Comparison of ENCODE assay signal across 8 cellular contexts in genomic region chr9:136686534-136686793, GRCh38. TPM values are rescaled to one million over a fixed set of nuclear protein-coding genes. Genes with fewer than 3 reads are reported as not detected.
DNase-seq lines count a peak whose midpoint lies in the region; ATAC-seq and TF ChIP-seq lines count a peak whose summit lies in the region.
"Had no signal": no experiment of that assay in that cellular context is flagged by ENCODE, and none has a peak within 500 bp of the region (broad histone marks: within the 10 kb centered on the region; RNA-seq: fewer than 3 reads in every experiment).

No MANE protein-coding gene starts in this region.

- DNase-seq in H9 = no peak
- DNase-seq in activated B cell treated with CpG ODN at 0.5 μM for 24 hours = no peak
- no peak for DNase-seq in iPS DF 6.9 (ENCODE audit: low read depth, low spot score)
- no peak for DNase-seq in stimulated activated naive B cell treated with anti-CD40 and anti-IgM and Interleukin-4, amounts not matched to agents 10 μg/mL and 1 μg/mL and 100 μg/mL, for 72 hours
- DNase-seq in activated CD4-positive, alpha-beta T cell treated with anti-CD3 and anti-CD28 coated beads, Interleukin-2, amount 50 U/mL, for 4 hours = no peak
- DNase-seq in NCI-H1105 (lab: John Stamatoyannopoulos, UW) = no peak

- no peak overlapping the region for H4K5ac ChIP-seq in H9 (ENCODE audit: insufficient read length, low read depth, low read length)

- ATAC-seq in activated B cell treated with CpG ODN at 0.5 μM for 24 hours (ENCODE audit: low read depth) (peak; percentile 2), HG03139 (IDR thresholded peaks at IDR 0.05; ENCODE audit: unreplicated experiment) (no peak)
- peak; percentile 7 to 12 for ATAC-seq in stimulated activated naive B cell treated with anti-CD40 and anti-IgM and Interleukin-4, amounts not matched to agents 10 μg/mL and 1 μg/mL and 100 μg/mL, for 72 hours (replicated peaks)

- H4K20me1 ChIP-seq in H9 (ENCODE audit: control insufficient read depth, insufficient read depth, insufficient read length) = no peaks in the 10 kb centered on the region

- H3K36me3 ChIP-seq in iPS DF 6.9 (ENCODE audit: control insufficient read depth, insufficient read depth, low read length) = no peaks in the 10 kb centered on the region; the same call in 1 of the 2 replicates

- H3K14ac ChIP-seq in H9 (ENCODE audit: insufficient read depth, low read length) = peak overlapping the region; percentile 52; the same call in 1 of the 2 replicates

- no peak overlapping the region for H4K8ac ChIP-seq in H9 (replicated peaks; ENCODE audit: insufficient read length, low read depth, low read length)

- CTCF ChIA-PET in activated B cell treated with CpG ODN at 0.5 μM for 24 hours (lab: Charles Lee) = no interaction called here

- intact Hi-C loops in activated B cell treated with CpG ODN at 0.5 μM for 24 hours (cut with micrococcal nuclease) = loop anchor here (2.0 to 5.0 kb wide), 4 partner anchors 14 to 204 kb away; partner anchors contain the start of gene SEC16A

- no CpG with 5 or more reads among the region's 20 CpGs for WGBS in H9 (ENCODE audit: extremely low coverage, insufficient read length, low lambda C conversion rate)
- WGBS in iPS DF 6.9 (ENCODE audit: insufficient coverage, insufficient read length) = no CpG with 5 or more reads among the region's 20 CpGs

- no peak overlapping the region for H3K23ac ChIP-seq in H9 (ENCODE audit: insufficient read length, low read depth, low read length)

- H3K4me1 Mint-ChIP-seq in H9 = peaks cover 4 to 22% of the 10 kb centered on the region in 2 experiments
- H3K4me1 Mint-ChIP-seq in activated B cell treated with CpG ODN at 0.5 μM for 24 hours = peaks cover 10% of the 10 kb centered on the region
- peaks cover 10 to 19% of the 10 kb centered on the region in 2 donors for H3K4me1 Mint-ChIP-seq in stimulated activated naive B cell treated with anti-CD40 and anti-IgM and Interleukin-4, amounts not matched to agents 10 μg/mL and 1 μg/mL and 100 μg/mL, for 72 hours

- no peak overlapping the region for H3T11ph ChIP-seq in H9 (ENCODE audit: low read length)

- no peak overlapping the region for H3K27ac Mint-ChIP-seq in H9
- no peak overlapping the region for H3K27ac Mint-ChIP-seq in activated B cell treated with CpG ODN at 0.5 μM for 24 hours
- no peak overlapping the region for H3K27ac Mint-ChIP-seq in stimulated activated naive B cell treated with anti-CD40 and anti-IgM and Interleukin-4, amounts not matched to agents 10 μg/mL and 1 μg/mL and 100 μg/mL, for 72 hours

- H3K23me2 ChIP-seq in H9 (ENCODE audit: insufficient read length, low read depth, low read length, poor library complexity, severe bottlenecking) = peaks cover 9% of the 10 kb centered on the region

- H3K4me3 Mint-ChIP-seq in H9 (peak overlapping the region; percentile 70 to 86), activated B cell treated with CpG ODN at 0.5 μM for 24 hours (peak overlapping the region; percentile 78)
- H3K4me3 Mint-ChIP-seq in stimulated activated naive B cell treated with anti-CD40 and anti-IgM and Interleukin-4, amounts not matched to agents 10 μg/mL and 1 μg/mL and 100 μg/mL, for 72 hours = peak overlapping the region; percentile 82 to 86

- no peak overlapping the region for H3K4ac ChIP-seq in H9 (ENCODE audit: low read depth, low read length)

- peaks cover 4% of the 10 kb centered on the region for H3K79me1 ChIP-seq in H9 (ENCODE audit: insufficient read depth, low read depth, low read length, poor library complexity, severe bottlenecking)

- no peaks in the 10 kb centered on the region for H3K9me3 ChIP-seq in H9 (ENCODE audit: control insufficient read depth, low read depth, low read length)
- no peaks in the 10 kb centered on the region for H3K9me3 ChIP-seq in iPS DF 6.9 (ENCODE audit: control insufficient read depth, insufficient read depth, low read length)

- no peak for TF ChIP-seq CTCF in H9 (conservative IDR thresholded peaks at IDR 0.05)
- TF ChIP-seq CTCF in activated B cell treated with CpG ODN at 0.5 μM for 24 hours (IDR thresholded peaks at IDR 0.05) = no peak

- no peak overlapping the region for H2AFZ ChIP-seq in H9 (ENCODE audit: low read length)

- no peak overlapping the region for H3K56ac ChIP-seq in H9 (ENCODE audit: insufficient read length, low read depth, low read length)

- no peak overlapping the region for H3K18ac ChIP-seq in H9 (ENCODE audit: insufficient read length, low read depth, low read length)

- H3K79me2 ChIP-seq in H9 (ENCODE audit: insufficient read depth, low read length) = no peaks in the 10 kb centered on the region; the same call in 1 of the 2 replicates

- POLR2A ChIA-PET in activated B cell treated with CpG ODN at 0.5 μM for 24 hours (lab: Charles Lee) = interaction anchor here (0.5 to 2.6 kb wide), 3 partner anchors 41 to 1061 kb away, joined by 3 to 20 read pairs (median 3); no protein-coding TSS in a partner anchor

- no peak overlapping the region for H4K91ac ChIP-seq in H9 (ENCODE audit: insufficient read length, low read depth, low read length)

- no peak overlapping the region for H2AK5ac ChIP-seq in H9 (ENCODE audit: insufficient read length, low read length)

- H2BK15ac ChIP-seq in H9 (ENCODE audit: low read depth, low read length) = no peak overlapping the region

- H3K36me3 Mint-ChIP-seq in H9 (ENCODE audit: insufficient read depth in 1 of 3, low read depth in 3 of 3) = no peaks in the 10 kb centered on the region
- H3K36me3 Mint-ChIP-seq in activated B cell treated with CpG ODN at 0.5 μM for 24 hours (ENCODE audit: low read depth) = no peaks in the 10 kb centered on the region
- no peaks in the 10 kb centered on the region for H3K36me3 Mint-ChIP-seq in stimulated activated naive B cell treated with anti-CD40 and anti-IgM and Interleukin-4, amounts not matched to agents 10 μg/mL and 1 μg/mL and 100 μg/mL, for 72 hours

- H2BK5ac ChIP-seq in H9 (ENCODE audit: insufficient read length, low read length) = no peak overlapping the region

- no peak overlapping the region for H2BK12ac ChIP-seq in H9 (ENCODE audit: insufficient read length, low read depth, low read length)

- H3K9me3 Mint-ChIP-seq in H9 = no peaks in the 10 kb centered on the region
- no peaks in the 10 kb centered on the region for H3K9me3 Mint-ChIP-seq in activated B cell treated with CpG ODN at 0.5 μM for 24 hours
- H3K9me3 Mint-ChIP-seq in stimulated activated naive B cell treated with anti-CD40 and anti-IgM and Interleukin-4, amounts not matched to agents 10 μg/mL and 1 μg/mL and 100 μg/mL, for 72 hours = no peaks in the 10 kb centered on the region

- no peak overlapping the region for H3K9ac ChIP-seq in H9 (ENCODE audit: extremely low read depth, insufficient read length, low read length)

- peaks cover 19% of the 10 kb centered on the region for H3K27me3 Mint-ChIP-seq in H9 (ENCODE audit: low read depth)
- H3K27me3 Mint-ChIP-seq in activated B cell treated with CpG ODN at 0.5 μM for 24 hours = no peaks in the 10 kb centered on the region
- H3K27me3 Mint-ChIP-seq in stimulated activated naive B cell treated with anti-CD40 and anti-IgM and Interleukin-4, amounts not matched to agents 10 μg/mL and 1 μg/mL and 100 μg/mL, for 72 hours = peaks cover 0 to 3% of the 10 kb centered on the region in 2 donors

- H3K4me3 ChIP-seq in iPS DF 6.9 (ENCODE audit: low read length) = peak overlapping the region; percentile 85; the same call in 1 of the 2 replicates

- H2BK20ac ChIP-seq in H9 (ENCODE audit: low read depth, low read length, poor library complexity, severe bottlenecking) = no peak overlapping the region

- no peak overlapping the region for H2BK120ac ChIP-seq in H9 (ENCODE audit: low read depth, low read length, poor library complexity, severe bottlenecking)

- H3K27ac ChIP-seq in H9 (ENCODE audit: insufficient read length, low read depth, low read length) (no peak overlapping the region), iPS DF 6.9 (ENCODE audit: low read length) (no peak overlapping the region)

- H3K4me1 ChIP-seq in H9 (ENCODE audit: insufficient read depth, low read length) (no peaks in the 10 kb centered on the region; the same call in 1 of the 2 replicates), iPS DF 6.9 (ENCODE audit: control insufficient read depth, insufficient read depth, low read length) (peaks cover 11% of the 10 kb centered on the region)

- peak overlapping the region; percentile 39 for H3K4me2 ChIP-seq in H9 (ENCODE audit: insufficient read depth, insufficient read length, low read length)

- H3K27me3 ChIP-seq in H9 (ENCODE audit: insufficient read depth, low read length) = no peaks in the 10 kb centered on the region
- no peaks in the 10 kb centered on the region for H3K27me3 ChIP-seq in iPS DF 6.9 (ENCODE audit: control insufficient read depth, insufficient read depth, low read length)

RNA-seq across cellular contexts. Expression of gene AGPAT2, which starts 0.8 kb away (rescaled TPM):
- total RNA-seq in H9 (2021) (28.3 and 29.7 TPM in 2 replicates), activated B cell treated with CpG ODN at 0.5 μM for 24 hours (16.6 and 17.1 TPM in 2 replicates)

RNA-seq across cellular contexts. Expression of gene EGFL7, which starts 23.7 kb away (rescaled TPM):
- total RNA-seq in H9 (2021) = 37.7 and 38.0 TPM in 2 replicates
- not detected in 2 replicates for total RNA-seq in activated B cell treated with CpG ODN at 0.5 μM for 24 hours

RNA-seq across cellular contexts. Expression of gene DIPK1B, which starts 25.9 kb away (rescaled TPM):
- total RNA-seq in H9 (2021) (38.2 and 40.3 TPM in 2 replicates), activated B cell treated with CpG ODN at 0.5 μM for 24 hours (1.5 and 2.2 TPM in 2 replicates)
- total RNA-seq: LHCN-M2 had no signal

RNA-seq across cellular contexts. Expression of gene LCN10, which starts 56.3 kb away (rescaled TPM):
- total RNA-seq in H9 (2021) = 0.75 and 1.5 TPM in 2 replicates
- total RNA-seq in activated B cell treated with CpG ODN at 0.5 μM for 24 hours = 13.7 and 15.9 TPM in 2 replicates
- total RNA-seq: LHCN-M2 had no signal

Comparison
In these comparisons a context has a peak if more than half of its experiments do, and no peak if none do; other contexts are left out.
1. RNA of gene EGFL7, which starts 23.7 kb away (total RNA-seq): 37.7 to 38.0 TPM in H9; not detected in activated B cell treated with CpG ODN at 0.5 μM for 24 hours; every median in the first group is over 10 times any median in the second.
2. RNA of gene DIPK1B, which starts 25.9 kb away (total RNA-seq): 38.2 to 40.3 TPM in H9; 1.5 to 2.2 TPM in activated B cell treated with CpG ODN at 0.5 μM for 24 hours; every median in the first group is over 10 times any median in the second.
3. Peak in every context shown above with its lines, with median percentiles within 50 percentile points of each other: H3K4me3 Mint-ChIP-seq.